ENCODE assay signal across 11 cellular contexts in genomic region chr6:71468841-71469750, GRCh38.
DNase-seq lines count a peak whose midpoint lies in the region; TF ChIP-seq lines count a peak whose summit lies in the region.
"Had no signal": no experiment of that assay in that cellular context is flagged by ENCODE, and none has a peak within 500 bp of the region (broad histone marks: within the 10 kb centered on the region; RNA-seq: fewer than 3 reads in every experiment).

No MANE protein-coding gene starts in this region.

- peak overlapping the region; percentile 81 for H3K4me2 ChIP-seq in osteoblast (ENCODE audit: insufficient read depth, low read length)

- TF ChIP-seq POLR2A in esophagus squamous epithelium (IDR thresholded peaks at IDR 0.05), result no peak

- WGBS in esophagus squamous epithelium, 2 donors, result 39 to 48% methylated on average over 6 to 8 of the region's 8 CpGs

- no peaks in the 10 kb centered on the region for H3K79me2 ChIP-seq in osteoblast (ENCODE audit: insufficient read depth, low read length)

- no peak for TF ChIP-seq CTCF in AG09319 (IDR thresholded peaks at IDR 0.05; ENCODE audit: low read depth, low read length)
- TF ChIP-seq CTCF in esophagus squamous epithelium (IDR thresholded peaks at IDR 0.05), result no peak
- TF ChIP-seq CTCF in osteoblast (IDR thresholded peaks at IDR 0.05; ENCODE audit: extremely low read depth, low read depth, low read length), result no peak
- no peak for TF ChIP-seq CTCF in GM20000 (IDR thresholded peaks at IDR 0.05; ENCODE audit: extremely low read depth, missing control alignments)

- DNase-seq in AG09319 (ENCODE audit: extremely low read depth, low read depth), result peak; percentile 53
- DNase-seq in RKO (ENCODE audit: low spot score), result peak; percentile 39
- DNase-seq in esophagus squamous epithelium (lab: John Stamatoyannopoulos, UW), result no peak
- DNase-seq in osteoblast (ENCODE audit: insufficient read length, low spot score, missing footprints), result peak; percentile 65
- DNase-seq in NCI-H774 (lab: John Stamatoyannopoulos, UW), result no peak
- no peak for DNase-seq in GM20000 (ENCODE audit: low spot score)
- DNase-seq in NOMO-1 treated with dmso at 0.1 percent for 144 hours (lab: John Stamatoyannopoulos, UW; ENCODE audit: unreplicated experiment), result no peak
- no peak for DNase-seq in activated CD8-positive, alpha-beta memory T cell treated with anti-CD3 and anti-CD28 coated beads, Interleukin-2, amount 50 U/mL, for 48 hours
- DNase-seq: activated gamma-delta T cell treated with Interleukin-2 at 50 U/mL for 16 hours, Calu3, NCI-H1436 treated with DMSO at 0.1 percent for 48 hours had no signal

- no peaks in the 10 kb centered on the region for H4K20me1 ChIP-seq in osteoblast (ENCODE audit: insufficient read depth, low read length)

- H3K36me3 ChIP-seq in esophagus squamous epithelium (no peaks in the 10 kb centered on the region), osteoblast (ENCODE audit: insufficient read depth, low read length) (no peaks in the 10 kb centered on the region)

- intact Hi-C loops in esophagus squamous epithelium (cut with DNase I), result no loop called here

- H3K4me3 ChIP-seq in esophagus squamous epithelium (peak overlapping the region in 1 of 4 donors; percentile 5), osteoblast (ENCODE audit: insufficient read depth, low read length) (peak overlapping the region; percentile 62)

- H3K9me3 ChIP-seq in esophagus squamous epithelium (no peaks in the 10 kb centered on the region), osteoblast (ENCODE audit: low read depth, low read length) (peaks cover 2% of the 10 kb centered on the region)

- no peaks in the 10 kb centered on the region for H3K27me3 ChIP-seq in esophagus squamous epithelium
- no peaks in the 10 kb centered on the region for H3K27me3 ChIP-seq in osteoblast (ENCODE audit: insufficient read depth, low read length)

- peak overlapping the region; percentile 75 for H2AFZ ChIP-seq in osteoblast (ENCODE audit: low read length)

- H3K27ac ChIP-seq in esophagus squamous epithelium (peak overlapping the region; percentile 39 to 87 (median 61)), osteoblast (ENCODE audit: low read depth, low read length) (peak overlapping the region; percentile 89)

- H3K4me1 ChIP-seq in esophagus squamous epithelium (peaks cover 0 to 7% (median 0%) of the 10 kb centered on the region in 3 donors), osteoblast (ENCODE audit: insufficient read depth, low read length) (peaks cover 28% of the 10 kb centered on the region)

Comparison
In these comparisons a context has a peak if more than half of its experiments do, and no peak if none do; other contexts are left out.
1. DNase-seq: peak in AG09319 (single experiment), RKO (single experiment) and osteoblast (single experiment); none in esophagus squamous epithelium (single experiment), NCI-H774 (single experiment), GM20000 (single experiment), NOMO-1 treated with dmso at 0.1 percent for 144 hours (single experiment) and activated CD8-positive, alpha-beta memory T cell treated with anti-CD3 and anti-CD28 coated beads, Interleukin-2, amount 50 U/mL, for 48 hours (single experiment).